Comparison of ENCODE assay signal across 2 cellular contexts in genomic region chr2:239726631-239727181, GRCh38.
TF ChIP-seq lines count a peak whose summit lies in the region.

No MANE protein-coding gene starts in this region.

TF ChIP-seq in SK-N-SH, 30 proteins besides CTCF, POLR2A, EP300 and RAD21 (continued from another document):
- no peak for TF ChIP-seq ZBTB33 (IDR thresholded peaks at IDR 0.05; ENCODE audit: borderline replicate concordance, low read depth)
- no peak for TF ChIP-seq USF2 (IDR thresholded peaks at IDR 0.05; ENCODE audit: borderline replicate concordance, low read depth, low read length)
- TF ChIP-seq CHD2 (IDR thresholded peaks at IDR 0.05; ENCODE audit: low read length, partially characterized antibody) = no peak
- no peak for TF ChIP-seq USF1 (IDR thresholded peaks at IDR 0.05; ENCODE audit: borderline replicate concordance, low read depth)
- TF ChIP-seq YY1 (IDR thresholded peaks at IDR 0.05; ENCODE audit: low read depth) = no peak
- no peak for TF ChIP-seq NRF1 (IDR thresholded peaks at IDR 0.05; ENCODE audit: low read depth, low read length)
- TF ChIP-seq TEAD4 (IDR thresholded peaks at IDR 0.05; ENCODE audit: borderline replicate concordance, insufficient read depth) = no peak
- TF ChIP-seq FOSL2 (IDR thresholded peaks at IDR 0.05; ENCODE audit: borderline replicate concordance, low read depth) = no peak
- no peak for TF ChIP-seq RXRA (IDR thresholded peaks at IDR 0.05; ENCODE audit: borderline replicate concordance, low read depth)
- no peak for TF ChIP-seq ELF1 (IDR thresholded peaks at IDR 0.05)

TF ChIP-seq in SK-N-SH treated with all-trans-retinoic acid at 6 μM for 48 hours, 23 proteins besides CTCF, POLR2A, EP300 and RAD21 (continued from another document):
- no peak for TF ChIP-seq PATZ1 (CRISPR knock-in tag; IDR thresholded peaks at IDR 0.05; ENCODE audit: borderline replicate concordance)
- TF ChIP-seq ESRRG (CRISPR knock-in tag; IDR thresholded peaks at IDR 0.05) = no peak
- TF ChIP-seq ZFP3 (CRISPR knock-in tag; IDR thresholded peaks at IDR 0.05) = no peak
- TF ChIP-seq POU6F1 (CRISPR knock-in tag; IDR thresholded peaks at IDR 0.05; ENCODE audit: borderline replicate concordance, low read depth) = no peak
- TF ChIP-seq BACH2 (CRISPR knock-in tag; IDR thresholded peaks at IDR 0.05; ENCODE audit: borderline replicate concordance) = no peak
- no peak for TF ChIP-seq ZNF8 (CRISPR knock-in tag; IDR thresholded peaks at IDR 0.05)
